Comparison of ENCODE assay signal across 23 cellular contexts in genomic region chr18:10924290-10924689, GRCh38.
DNase-seq lines count a peak whose midpoint lies in the region; ATAC-seq, FAIRE-seq and TF ChIP-seq lines count a peak whose summit lies in the region.
"Had no signal": no experiment of that assay in that cellular context is flagged by ENCODE, and none has a peak within 500 bp of the region (broad histone marks: within the 10 kb centered on the region; RNA-seq: fewer than 3 reads in every experiment).

No MANE protein-coding gene starts in this region.

- TF ChIP-seq RAD21 in HepG2 (CRISPR knock-in tag; IDR thresholded peaks at IDR 0.05) = no peak

- H3K27me3 ChIP-seq in HepG2 (ENCODE audit: control insufficient read depth in 1 of 2, insufficient read depth in 2 of 2, low read length in 2 of 2) = no peaks in the 10 kb centered on the region
- no peaks in the 10 kb centered on the region for H3K27me3 ChIP-seq in right lobe of liver
- H3K27me3 ChIP-seq in RWPE2 (ENCODE audit: insufficient read depth, poor library complexity, severe bottlenecking) = no peaks in the 10 kb centered on the region
- H3K27me3 ChIP-seq in brain microvascular endothelial cell (replicated peaks) = no peaks in the 10 kb centered on the region
- H3K27me3 ChIP-seq: BE2C; BLaER1 treated with 17β-estradiol and CSF1 and Interleukin-3, amounts not matched to agents 10 nM and 100 nM had no signal

- H4K20me1 ChIP-seq in HepG2 (ENCODE audit: insufficient read depth, low read length) = no peaks in the 10 kb centered on the region
- H4K20me1 ChIP-seq: BLaER1 treated with 17β-estradiol and CSF1 and Interleukin-3, amounts not matched to agents 10 nM and 100 nM had no signal

- H3K36me3 Mint-ChIP-seq in osteocyte (ENCODE audit: unreplicated experiment) = peaks cover 7% of the 10 kb centered on the region
- H3K36me3 Mint-ChIP-seq: CD14-positive monocyte had no signal

- FAIRE-seq in HepG2 (lab: Jason Lieb, UNC) = no peak
- FAIRE-seq: A204.1, GM18507, H1 had no signal

- peak overlapping the region; percentile 42 for H3K27ac Mint-ChIP-seq in osteocyte (ENCODE audit: unreplicated experiment)
- H3K27ac Mint-ChIP-seq: CD4-positive, alpha-beta T cell had no signal

- H3K4me1 ChIP-seq in HepG2 (ENCODE audit: insufficient read depth, low read length) (peaks cover 25% of the 10 kb centered on the region), right lobe of liver (no peaks in the 10 kb centered on the region), RWPE2 (ENCODE audit: insufficient read depth, poor library complexity, severe bottlenecking) (peaks cover 53% of the 10 kb centered on the region)
- H3K4me1 ChIP-seq: BE2C had no signal

- POLR2A ChIA-PET in HepG2 (lab: Yijun Ruan, JAX) = no interaction called here

- H3K4me1 Mint-ChIP-seq in osteocyte (ENCODE audit: unreplicated experiment) = peaks cover 71% of the 10 kb centered on the region

- no peaks in the 10 kb centered on the region for H3K79me2 ChIP-seq in HepG2 (ENCODE audit: insufficient read depth, low read length)

- no peaks in the 10 kb centered on the region for H3K9me3 Mint-ChIP-seq in osteocyte (ENCODE audit: unreplicated experiment)
- H3K9me3 Mint-ChIP-seq: CD4-positive, alpha-beta T cell had no signal

- DNase-seq in HepG2 (ENCODE audit: low spot score) = no peak
- DNase-seq in right lobe of liver = no peak
- no peak for DNase-seq in RWPE2 (ENCODE audit: low spot score)
- DNase-seq in osteocyte (ENCODE audit: extremely low spot score, unreplicated experiment) = no peak
- no peak for DNase-seq in brain microvascular endothelial cell
- DNase-seq: ACHN; AML-193; BE2C; Calu3; CD4-positive, alpha-beta T cell; COR-L47; DMS53; DMS79 treated with DMSO at 0.1 percent for 48 hours; GF-D8; H7 had no signal

- H3K36me3 ChIP-seq in HepG2 (replicated peaks in 1 of 2; ENCODE audit: control insufficient read depth in 1 of 2, insufficient read depth in 2 of 2, low read length in 2 of 2) = no peaks in the 10 kb centered on the region
- H3K36me3 ChIP-seq in right lobe of liver = no peaks in the 10 kb centered on the region
- no peaks in the 10 kb centered on the region for H3K36me3 ChIP-seq in RWPE2 (ENCODE audit: low read depth)
- no peaks in the 10 kb centered on the region for H3K36me3 ChIP-seq in brain microvascular endothelial cell (replicated peaks)
- H3K36me3 ChIP-seq: BE2C; BLaER1 treated with 17β-estradiol and CSF1 and Interleukin-3, amounts not matched to agents 10 nM and 100 nM had no signal

- TF ChIP-seq POLR2A in HepG2 (IDR thresholded peaks at IDR 0.05; ENCODE audit: insufficient read depth in 1 of 2, low read depth in 2 of 2, low read length in 2 of 2) (no peak), right lobe of liver (IDR thresholded peaks at IDR 0.05) (no peak)

- ATAC-seq in HepG2 (no peak), right lobe of liver (no peak), RWPE2 (ENCODE audit: low read depth) (no peak), GM19395 (IDR thresholded peaks at IDR 0.05; ENCODE audit: unreplicated experiment) (no peak)

- CTCF ChIA-PET in HepG2 (lab: Yijun Ruan, JAX; ENCODE audit: low intra/inter-chr PET ratio, low total read pairs) = no interaction called here

- H3K27me3 Mint-ChIP-seq in osteocyte (ENCODE audit: unreplicated experiment) = no peaks in the 10 kb centered on the region
- H3K27me3 Mint-ChIP-seq: CD4-positive, alpha-beta T cell had no signal

- H3K4me3 ChIP-seq in HepG2 (replicated peaks in 1 of 3; ENCODE audit: insufficient read depth in 1 of 3, low read depth in 2 of 3, low read length in 3 of 3) (no peak overlapping the region), right lobe of liver (no peak overlapping the region), RWPE2 (ENCODE audit: severe bottlenecking) (no peak overlapping the region), brain microvascular endothelial cell (ENCODE audit: low read depth, low read length) (no peak overlapping the region)
- H3K4me3 ChIP-seq: BLaER1 treated with 17β-estradiol and CSF1 and Interleukin-3, amounts not matched to agents 10 nM and 100 nM; GM23248 had no signal

- WGBS in HepG2 (ENCODE audit: low lambda C conversion rate) = 83% methylated on average over 4 of the region's 4 CpGs
- 89% methylated on average over 4 of the region's 4 CpGs for WGBS in right lobe of liver (ENCODE audit: insufficient coverage, low coverage, low lambda C conversion rate, missing lambda C conversion rate)

- intact Hi-C loops in HepG2 (cut with micrococcal nuclease; ENCODE audit: unreplicated experiment) (no loop called here), right lobe of liver (cut with DNase I) (no loop called here)

- H3K27ac ChIP-seq in HepG2 (ENCODE audit: extremely low read length, insufficient read depth, low read length) = no peak overlapping the region
- no peak overlapping the region for H3K27ac ChIP-seq in right lobe of liver
- peak overlapping the region; percentile 89 for H3K27ac ChIP-seq in RWPE2 (ENCODE audit: poor library complexity, severe bottlenecking)
- no peak overlapping the region for H3K27ac ChIP-seq in brain microvascular endothelial cell
- H3K27ac ChIP-seq: 22Rv1; BLaER1 treated with 17β-estradiol and CSF1 and Interleukin-3, amounts not matched to agents 10 nM and 100 nM had no signal

- TF ChIP-seq EP300 in HepG2 (IDR thresholded peaks at IDR 0.05; ENCODE audit: low read depth in 2 of 2, low read length in 2 of 2) = no peak
- TF ChIP-seq EP300 in HepG2 (CRISPR knock-in tag; IDR thresholded peaks at IDR 0.05; ENCODE audit: borderline replicate concordance) = no peak

- TF ChIP-seq CTCF in HepG2 (CRISPR knock-in tag; IDR thresholded peaks at IDR 0.05) = no peak
- no peak for TF ChIP-seq CTCF in right lobe of liver (IDR thresholded peaks at IDR 0.05)
- no peak for TF ChIP-seq CTCF in RWPE2 (IDR thresholded peaks at IDR 0.05; ENCODE audit: poor library complexity, severe bottlenecking)
- no peak for TF ChIP-seq CTCF in osteocyte (IDR thresholded peaks at IDR 0.05)
- no peak for TF ChIP-seq CTCF in brain microvascular endothelial cell (IDR thresholded peaks at IDR 0.05; ENCODE audit: low read depth, low read length, missing control alignments)

- BruUV-seq in HepG2 (replicated peaks; lab: Mats Ljungman, UMichigan) = no TSS peak

- no peak overlapping the region for H3K4me2 ChIP-seq in HepG2 (ENCODE audit: low read depth, low read length)
- H3K4me2 ChIP-seq: BLaER1 treated with 17β-estradiol and CSF1 and Interleukin-3, amounts not matched to agents 10 nM and 100 nM had no signal

- H2AFZ ChIP-seq in HepG2 (ENCODE audit: low read length) = no peak overlapping the region
- H2AFZ ChIP-seq: GM23248 had no signal

- in situ Hi-C loops in HepG2 (cut with HindIII; ENCODE audit: extremely low pct_ligation_motif_present, low pct_unique_long_range_greater_than_20kb) (no loop called here), brain microvascular endothelial cell (cut with HindIII; ENCODE audit: low pct_ligation_motif_present, low sequenced_read_pairs) (no loop called here)

- H3K4me3 Mint-ChIP-seq in osteocyte (ENCODE audit: unreplicated experiment) = no peak overlapping the region
- H3K4me3 Mint-ChIP-seq: CD14-positive monocyte; CD4-positive, alpha-beta T cell had no signal

- H3K9ac ChIP-seq in HepG2 (ENCODE audit: insufficient read depth, low read depth, low read length) = no peak overlapping the region
- H3K9ac ChIP-seq: BLaER1 treated with 17β-estradiol and CSF1 and Interleukin-3, amounts not matched to agents 10 nM and 100 nM; GM23248 had no signal

- H3K9me3 ChIP-seq in HepG2 (ENCODE audit: low read length) (no peaks in the 10 kb centered on the region), right lobe of liver (no peaks in the 10 kb centered on the region), RWPE2 (ENCODE audit: severe bottlenecking) (no peaks in the 10 kb centered on the region)
- H3K9me3 ChIP-seq: BE2C; BLaER1 treated with 17β-estradiol and CSF1 and Interleukin-3, amounts not matched to agents 10 nM and 100 nM had no signal

TF ChIP-seq in HepG2, 621 proteins besides CTCF, POLR2A, EP300 and RAD21:
- TF ChIP-seq GLMP (CRISPR knock-in tag; IDR thresholded peaks at IDR 0.05; ENCODE audit: borderline replicate concordance) (no peak), MAFK (conservative IDR thresholded peaks at IDR 0.05 in 1 of 2, IDR thresholded peaks at IDR 0.05 in 1 of 2; ENCODE audit: low read length in 2 of 2) (peak; percentile 65 to 74), MAFF (IDR thresholded peaks at IDR 0.05; ENCODE audit: low read depth, low read length) (peak; percentile 62)
